In genomic region chr18:74478876-74479275, GRCh38 we compare ENCODE assay signal across 22 cellular contexts. TPM values are rescaled to one million over a fixed set of nuclear protein-coding genes. Genes with fewer than 3 reads are reported as not detected.
"Had no signal": no experiment of that assay in that cellular context is flagged by ENCODE, and none has a peak within 500 bp of the region (broad histone marks: within the 10 kb centered on the region; RNA-seq: fewer than 3 reads in every experiment).

No MANE protein-coding gene starts in this region.

- DNase-seq: activated CD4-positive, alpha-beta memory T cell treated with anti-CD3 and anti-CD28 coated beads, Interleukin-2, amount 10 ng/mL, durations not matched to agents 7 days and 5 days; activated CD4-positive, alpha-beta T cell treated with anti-CD3 and anti-CD28 coated beads for 36 hours; activated CD8-positive, alpha-beta memory T cell treated with anti-CD3 and anti-CD28 coated beads, Interleukin-2, amount 50 U/mL, for 4 hours; activated naive CD4-positive, alpha-beta T cell treated with Interleukin-2 at 50 U/mL for 16 hours; activated T-cell treated with anti-CD3 and anti-CD28 coated beads, Interleukin-2, amount 50 U/mL, for 72 hours; central memory CD4-positive, alpha-beta T cell; cortex of kidney; effector CD8-positive, alpha-beta T cell; left cardiac atrium; naive B cell; stimulated activated CD4-positive, alpha-beta T cell treated with anti-CD3 and anti-CD28 coated beads, Interleukin-15, amount 100 ng/mL, for 24 hours; stimulated activated CD4-positive, alpha-beta T cell treated with anti-CD3 and anti-CD28 coated beads, Interleukin-4, amount 100 ng/mL, for 24 hours; stomach; T1000; uterus had no signal

- H3K36me3 ChIP-seq: stomach, thoracic aorta, uterus had no signal

- ATAC-seq: activated CD4-positive, alpha-beta T cell treated with anti-CD3 and anti-CD28 coated beads for 36 hours; activated T-cell treated with anti-CD3 and anti-CD28 coated beads, Interleukin-2, amount 50 U/mL, for 72 hours; foreskin keratinocyte had no signal

- H3K9me3 ChIP-seq: stomach, thoracic aorta, uterus had no signal

- H3K79me2 ChIP-seq: parathyroid adenoma had no signal

- H3K27ac ChIP-seq: epithelial cell of prostate, foreskin keratinocyte, parathyroid adenoma, thoracic aorta, uterus, VCaP had no signal

- H3K9ac ChIP-seq: parathyroid adenoma had no signal

- H3K4me3 ChIP-seq: lung, thoracic aorta, uterus had no signal

- H3K4me1 ChIP-seq: foreskin keratinocyte, parathyroid adenoma, uterus had no signal

- H2AFZ ChIP-seq: parathyroid adenoma had no signal

- H3K27me3 ChIP-seq: uterus had no signal

RNA-seq across cellular contexts. Expression of gene DIPK1C, which starts 21.8 kb away (rescaled TPM):
- total RNA-seq: activated CD4-positive, alpha-beta memory T cell treated with anti-CD3 and anti-CD28 coated beads, Interleukin-2, amount 10 ng/mL, durations not matched to agents 7 days and 5 days; activated CD4-positive, alpha-beta T cell treated with anti-CD3 and anti-CD28 coated beads for 36 hours; activated T-cell treated with anti-CD3 and anti-CD28 coated beads, Interleukin-2, amount 50 U/mL, for 72 hours; foreskin keratinocyte; lung; renal cortical epithelial cell; thoracic aorta had no signal
- polyA plus RNA-seq: foreskin keratinocyte had no signal

RNA-seq across cellular contexts. Expression of gene CNDP1, which starts 55.4 kb away (rescaled TPM):
- total RNA-seq: activated CD4-positive, alpha-beta memory T cell treated with anti-CD3 and anti-CD28 coated beads, Interleukin-2, amount 10 ng/mL, durations not matched to agents 7 days and 5 days; activated CD4-positive, alpha-beta T cell treated with anti-CD3 and anti-CD28 coated beads for 36 hours; foreskin keratinocyte; left cardiac atrium; lung; thoracic aorta had no signal
- polyA plus RNA-seq: foreskin keratinocyte had no signal
